Comparison of ENCODE assay signal across 1 cellular context in genomic region chr1:109777436-109777835, GRCh38.
A peak's percentile ranks its signal among the peaks of the same experiment; 100 is the strongest.
TF ChIP-seq lines count a peak whose summit lies in the region.

No MANE protein-coding gene starts in this region.

TF ChIP-seq in K562, 482 proteins besides CTCF, POLR2A, EP300 and RAD21:
- TF ChIP-seq EGR1 (conservative IDR thresholded peaks at IDR 0.05) (peak; percentile 28; the same call in 1 of the 2 replicates), SETDB1 (IDR thresholded peaks at IDR 0.05; ENCODE audit: low read length) (no peak), CBX1 (IDR thresholded peaks at IDR 0.05; ENCODE audit: low read depth) (0 out of 2 replicates have a peak, but pooled peaks have one; percentile 2)
